Comparison of ENCODE assay signal across 8 cellular contexts in genomic region chr11:129750343-129751292, GRCh38.
DNase-seq lines count a peak whose midpoint lies in the region; ATAC-seq, FAIRE-seq and TF ChIP-seq lines count a peak whose summit lies in the region.

No MANE protein-coding gene starts in this region.

- peak; percentile 49 for FAIRE-seq in islet of Langerhans (lab: Jason Lieb, UNC)

- H3K27ac ChIP-seq in breast epithelium, result peak overlapping the region; percentile 41 to 52

- no peaks in the 10 kb centered on the region for H3K36me3 ChIP-seq in breast epithelium

- peak; percentile 93 for ATAC-seq in GM18498 (IDR thresholded peaks at IDR 0.05; ENCODE audit: unreplicated experiment)
- ATAC-seq in HG02938 (IDR thresholded peaks at IDR 0.05; ENCODE audit: unreplicated experiment), result peak; percentile 87

- intact Hi-C loops in breast epithelium (cut with DNase I; ENCODE audit: low total_unique reads), result loop anchor here (5.0 kb wide), 1 partner anchor 383 kb away; no protein-coding TSS in a partner anchor

- TF ChIP-seq CTCF in WI38 (IDR thresholded peaks at IDR 0.05; ENCODE audit: low read depth, low read length) (peak; percentile 68), breast epithelium (IDR thresholded peaks at IDR 0.05) (peak; percentile 92 to 100 (median 95))

- DNase-seq in 8988T (peak; percentile 42), NCI-H2081 treated with DMSO at 0.1 percent for 48 hours (lab: John Stamatoyannopoulos, UW) (peak; percentile 25), breast epithelium (ENCODE audit: low spot score in 2 of 2) (peak; percentile 59 to 76)
- peak; percentile 82 for DNase-seq in stimulated activated CD4-positive, alpha-beta T cell treated with anti-CD3 and anti-CD28 coated beads, Interleukin-15, amount 100 ng/mL, for 24 hours

- H3K4me1 ChIP-seq in breast epithelium, result no peaks in the 10 kb centered on the region

- no peak overlapping the region for H3K4me3 ChIP-seq in WI38 (ENCODE audit: low read depth, low read length)
- H3K4me3 ChIP-seq in breast epithelium, result peak overlapping the region in 2 of 3 donors; percentile 33 to 57

- no peaks in the 10 kb centered on the region for H3K9me3 ChIP-seq in breast epithelium

- no peaks in the 10 kb centered on the region for H3K27me3 ChIP-seq in breast epithelium

- TF ChIP-seq POLR2A in breast epithelium (IDR thresholded peaks at IDR 0.05), result no peak

Comparison
In these comparisons a context has a peak if more than half of its experiments do, and no peak if none do; other contexts are left out.
1. DNase-seq: peak in every context shown above with its lines; median percentile 82 in stimulated activated CD4-positive, alpha-beta T cell treated with anti-CD3 and anti-CD28 coated beads, Interleukin-15, amount 100 ng/mL, for 24 hours; 68 in breast epithelium; 42 in 8988T; 25 in NCI-H2081 treated with DMSO at 0.1 percent for 48 hours.